In genomic region chr11:102914238-102915043, GRCh38 we compare ENCODE assay signal across 7 cellular contexts. TPM values are rescaled to one million over a fixed set of nuclear protein-coding genes. Genes with fewer than 3 reads are reported as not detected.
A peak's percentile ranks its signal among the peaks of the same experiment; 100 is the strongest.
DNase-seq lines count a peak whose midpoint lies in the region; ATAC-seq, FAIRE-seq and TF ChIP-seq lines count a peak whose summit lies in the region.

No MANE protein-coding gene starts in this region.

- intact Hi-C loops in adrenal gland (cut with DNase I) (no loop called here), kidney (cut with DNase I) (no loop called here)

- no peak overlapping the region for H3K27ac ChIP-seq in adrenal gland
- peak overlapping the region in 1 of 2 donors; percentile 27 for H3K27ac ChIP-seq in kidney (ENCODE audit: low read depth in 2 of 2, low read length in 2 of 2)

- FAIRE-seq in kidney (lab: Jason Lieb, UNC): peak; percentile 17

- no peaks in the 10 kb centered on the region for H3K27me3 ChIP-seq in adrenal gland

- H3K9me3 ChIP-seq in adrenal gland (replicated peaks in 1 of 3) (no peaks in the 10 kb centered on the region), kidney (ENCODE audit: control insufficient read depth in 1 of 2, low read length in 2 of 2) (no peaks in the 10 kb centered on the region)

- TF ChIP-seq CTCF in adrenal gland (IDR thresholded peaks at IDR 0.05) (peak; percentile 51 to 72 (median 67)), kidney (IDR thresholded peaks at IDR 0.05; ENCODE audit: borderline replicate concordance, extremely low read depth, insufficient read depth) (peak; percentile 80)

- 31 to 43% (median 40%) methylated on average over 3 of the region's 3 CpGs for WGBS in adrenal gland, 4 donors

- H3K9ac ChIP-seq in kidney (ENCODE audit: low read length in 2 of 2): no peak overlapping the region

- no peak for TF ChIP-seq POLR2A in adrenal gland (IDR thresholded peaks at IDR 0.05)

- peak; percentile 55 for ATAC-seq in HG03342 (IDR thresholded peaks at IDR 0.05; ENCODE audit: unreplicated experiment)
- ATAC-seq in HG03442 (IDR thresholded peaks at IDR 0.05; ENCODE audit: unreplicated experiment): no peak
- ATAC-seq in HG03097 (IDR thresholded peaks at IDR 0.05; ENCODE audit: low FRiP score, unreplicated experiment): no peak

- H3K4me1 ChIP-seq in adrenal gland (replicated peaks in 1 of 2): no peaks in the 10 kb centered on the region
- H3K4me1 ChIP-seq in kidney (ENCODE audit: control insufficient read depth in 1 of 2, insufficient read depth in 1 of 2, low read depth in 1 of 2, low read length in 2 of 2): peaks cover 0 to 2% of the 10 kb centered on the region in 2 donors

- H3K4me3 ChIP-seq in adrenal gland (no peak overlapping the region), kidney (ENCODE audit: low read length in 2 of 2) (no peak overlapping the region)

- peak; percentile 62 for DNase-seq in GM03348 (ENCODE audit: low spot score)
- peak; percentile 20 to 56 (median 40) for DNase-seq in adrenal gland
- DNase-seq in kidney: no peak
- DNase-seq in ureter (ENCODE audit: low spot score): no peak

- H3K36me3 ChIP-seq in adrenal gland (replicated peaks in 1 of 2) (no peaks in the 10 kb centered on the region), kidney (ENCODE audit: control insufficient read depth in 1 of 2, insufficient read depth in 2 of 2, low read length in 2 of 2) (no peaks in the 10 kb centered on the region)

RNA-seq across cellular contexts. Expression of gene MMP12, which starts 39.7 kb away (rescaled TPM):
- total RNA-seq in adrenal gland (not detected), kidney (not detected), ureter (not detected)
- polyA plus RNA-seq in adrenal gland (not detected), kidney (ENCODE audit: insufficient read depth, low read depth, low replicate concordance) (not detected)

RNA-seq across cellular contexts. Expression of gene MMP13, which starts 41.1 kb away (rescaled TPM):
- not detected for total RNA-seq in adrenal gland
- not detected for polyA plus RNA-seq in adrenal gland
- total RNA-seq in kidney: not detected
- polyA plus RNA-seq in kidney (ENCODE audit: insufficient read depth, low read depth, low replicate concordance): not detected
- total RNA-seq in ureter: not detected

Comparison
In these comparisons a context has a peak if more than half of its experiments do, and no peak if none do; other contexts are left out.
1. DNase-seq: peak in GM03348 (single experiment) and adrenal gland (7 of 7); none in kidney (single experiment) and ureter (single experiment).